ENCODE assay signal across 25 cellular contexts in the genomic region with DNA sequence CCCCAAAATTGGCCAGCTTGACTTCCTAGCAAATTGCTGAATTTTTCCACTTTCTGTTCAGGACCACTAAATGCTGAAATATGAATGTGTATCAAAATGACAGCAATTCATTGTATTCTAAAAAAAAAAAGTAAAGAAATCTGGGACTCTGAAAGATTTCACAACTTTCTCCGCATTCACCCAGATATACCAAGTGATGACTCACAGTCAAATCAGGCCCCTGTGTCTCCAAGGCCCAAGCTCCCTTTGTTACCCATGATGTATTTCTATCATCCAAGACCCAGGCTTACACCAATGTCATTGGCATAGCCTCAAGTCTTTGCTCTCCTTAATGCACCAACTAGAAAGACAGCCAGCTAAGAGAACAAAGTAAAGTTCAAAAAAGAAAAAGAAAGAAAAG.
"Had no signal": no experiment of that assay in that cellular context is flagged by ENCODE, and none has a peak within 500 bp of the region (broad histone marks: within the 10 kb centered on the region; RNA-seq: fewer than 3 reads in every experiment).

No MANE protein-coding gene starts in this region.

- H3K4me3 ChIP-seq: dorsolateral prefrontal cortex, esophagus muscularis mucosa, gastroesophageal sphincter, heart left ventricle, right lobe of liver, smooth muscle cell, thoracic aorta, vagina had no signal

- H3K4me1 ChIP-seq: esophagus muscularis mucosa, gastroesophageal sphincter, heart left ventricle, right lobe of liver, vagina had no signal

- H3K9me3 ChIP-seq: right lobe of liver, thoracic aorta, vagina had no signal

- ATAC-seq: activated CD8-positive, alpha-beta memory T cell treated with anti-CD3 and anti-CD28 coated beads, Interleukin-2, amount 10 ng/mL, durations not matched to agents 7 days and 5 days; activated CD8-positive, alpha-beta T cell treated with anti-CD3 and anti-CD28 coated beads for 36 hours; activated naive CD8-positive, alpha-beta T cell treated with anti-CD3 and anti-CD28 coated beads, Interleukin-2, amount 50 U/mL, for 24 hours; effector memory CD8-positive, alpha-beta T cell; heart left ventricle; left cardiac atrium; right lobe of liver; stimulated activated memory B cell treated with anti-CD40 and anti-IgM and Interleukin-4, amounts not matched to agents 10 μg/mL and 1 μg/mL and 100 μg/mL, for 72 hours; T-cell had no signal

- H3K27ac ChIP-seq: dorsolateral prefrontal cortex, esophagus muscularis mucosa, gastroesophageal sphincter, heart left ventricle, right lobe of liver, thoracic aorta, vagina, WERI-Rb-1 had no signal

- H3K27me3 ChIP-seq: dorsolateral prefrontal cortex, esophagus muscularis mucosa, gastroesophageal sphincter, heart left ventricle, right lobe of liver, vagina had no signal

- DNase-seq: activated CD4-positive, alpha-beta T cell treated with anti-CD3 and anti-CD28 coated beads, Interleukin-2, amount 10 ng/mL, durations not matched to agents 7 days and 5 days; activated CD4-positive, CD25-positive, alpha-beta regulatory T cell treated with anti-CD3 and anti-CD28 coated beads, Interleukin-2, amount 50 U/mL, for 72 hours; activated CD8-positive, alpha-beta memory T cell treated with anti-CD3 and anti-CD28 coated beads, Interleukin-2, amount 10 ng/mL, durations not matched to agents 7 days and 5 days; activated CD8-positive, alpha-beta T cell treated with anti-CD3 and anti-CD28 coated beads for 36 hours; activated gamma-delta T cell; activated naive CD4-positive, alpha-beta T cell treated with anti-CD3 and anti-CD28 coated beads, Interleukin-2, amount 50 U/mL, for 16 hours; activated naive CD8-positive, alpha-beta T cell treated with anti-CD3 and anti-CD28 coated beads, Interleukin-2, amount 50 U/mL, for 24 hours; dorsolateral prefrontal cortex; effector memory CD8-positive, alpha-beta T cell; heart left ventricle; islet precursor cell; left cardiac atrium; right lobe of liver; stimulated activated CD4-positive, alpha-beta T cell treated with anti-CD3 and anti-CD28 coated beads, Interleukin-15, amount 100 ng/mL, for 24 hours; T-cell; WERI-Rb-1 had no signal

- H3K4me2 ChIP-seq: smooth muscle cell had no signal

- H3K36me3 ChIP-seq: esophagus muscularis mucosa, gastroesophageal sphincter, heart left ventricle, right lobe of liver, thoracic aorta, vagina, WERI-Rb-1 had no signal

- FAIRE-seq: colon, endothelial cell of umbilical vein, TTC549 had no signal
